15 cellular contexts compared by ENCODE assay signal in the genomic region with DNA sequence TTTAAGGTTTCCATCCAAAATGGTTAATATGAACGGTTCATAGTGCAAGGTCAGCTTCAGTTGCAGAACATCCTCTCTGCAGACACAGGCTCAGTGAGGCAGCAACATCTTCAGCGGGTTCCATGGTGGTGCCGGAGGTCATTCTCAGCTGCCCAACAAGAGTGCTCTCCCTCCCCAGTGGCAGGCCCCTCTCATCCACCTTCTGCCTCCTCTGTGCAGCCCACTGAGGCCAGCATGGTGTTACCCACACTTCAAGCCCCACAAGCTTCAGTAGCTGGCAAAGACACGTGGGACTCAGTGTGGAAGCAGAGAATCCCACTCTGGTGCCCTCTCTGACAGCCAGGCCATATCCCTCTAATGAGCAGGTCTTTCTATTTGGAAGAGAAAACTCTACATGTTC. TPM values are rescaled to one million over a fixed set of nuclear protein-coding genes. Genes with fewer than 3 reads are reported as not detected.
DNase-seq lines count a peak whose midpoint lies in the region; ATAC-seq and TF ChIP-seq lines count a peak whose summit lies in the region.
"Had no signal": no experiment of that assay in that cellular context is flagged by ENCODE, and none has a peak within 500 bp of the region (broad histone marks: within the 10 kb centered on the region; RNA-seq: fewer than 3 reads in every experiment).

No MANE protein-coding gene starts in this region.

- H3K4me3 Mint-ChIP-seq in nephron, result no peak overlapping the region
- H3K4me3 Mint-ChIP-seq: CD4-positive, alpha-beta T cell had no signal

- TF ChIP-seq CTCF in esophagus muscularis mucosa (IDR thresholded peaks at IDR 0.05) (no peak), nephron (IDR thresholded peaks at IDR 0.05; ENCODE audit: unreplicated experiment in 3 of 3) (no peak)

- WGBS in esophagus muscularis mucosa, result 93% methylated on average over 4 of the region's 4 CpGs

- peaks cover 0 to 16% (median 0%) of the 10 kb centered on the region in 4 donors for H3K27me3 ChIP-seq in esophagus muscularis mucosa

- H3K27ac ChIP-seq in esophagus muscularis mucosa (replicated peaks in 1 of 4), result peak overlapping the region in 3 of 4 donors; percentile 3 to 83 (median 53)
- H3K27ac ChIP-seq: 22Rv1, C4-2B, GM23248 had no signal

- no peaks in the 10 kb centered on the region for H3K36me3 Mint-ChIP-seq in nephron (ENCODE audit: low read depth)

- H3K36me3 ChIP-seq in esophagus muscularis mucosa, result no peaks in the 10 kb centered on the region

- TF ChIP-seq POLR2A in esophagus muscularis mucosa (IDR thresholded peaks at IDR 0.05; ENCODE audit: low read depth), result no peak

- H3K4me1 ChIP-seq in esophagus muscularis mucosa, result peaks cover 14 to 66% (median 51%) of the 10 kb centered on the region in 4 donors

- TF ChIP-seq EP300 in esophagus muscularis mucosa (IDR thresholded peaks at IDR 0.05), result no peak

- no peaks in the 10 kb centered on the region for H3K9me3 Mint-ChIP-seq in nephron
- H3K9me3 Mint-ChIP-seq: CD4-positive, alpha-beta T cell had no signal

- H3K27ac Mint-ChIP-seq in nephron, result peak overlapping the region; percentile 86 to 92 (median 89)
- H3K27ac Mint-ChIP-seq: CD4-positive, alpha-beta T cell had no signal

- H3K4me3 ChIP-seq in esophagus muscularis mucosa, result no peak overlapping the region
- H3K4me3 ChIP-seq: A549, GM23248 had no signal

- peaks cover 56% of the 10 kb centered on the region for H3K4me1 Mint-ChIP-seq in nephron

- DNase-seq in cardiac septum (ENCODE audit: low spot score), result peak; percentile 14
- no peak for DNase-seq in Right ventricle myocardium inferior (ENCODE audit: missing footprints)
- no peak for DNase-seq in esophagus muscularis mucosa (ENCODE audit: extremely low spot score)
- DNase-seq in sciatic nerve (ENCODE audit: low spot score), result no peak
- DNase-seq: AML-193; Caco-2; CD4-positive, alpha-beta T cell; GM23248; HCEC 1CT had no signal

- H3K27me3 Mint-ChIP-seq in nephron (ENCODE audit: low read depth), result peaks cover 11% of the 10 kb centered on the region

- ATAC-seq in Right ventricle myocardium inferior (no peak), sciatic nerve (no peak), HG02642 (IDR thresholded peaks at IDR 0.05; ENCODE audit: poor library complexity, unreplicated experiment) (no peak), HG03196 (IDR thresholded peaks at IDR 0.05; ENCODE audit: unreplicated experiment) (no peak)
- ATAC-seq: A549 had no signal

- no peaks in the 10 kb centered on the region for H3K9me3 ChIP-seq in esophagus muscularis mucosa
- H3K9me3 ChIP-seq: A549, Caco-2 had no signal

- intact Hi-C loops in cardiac septum (cut with DNase I), result no loop called here
- intact Hi-C loops in Right ventricle myocardium inferior (cut with DNase I), result no loop called here
- intact Hi-C loops in esophagus muscularis mucosa (cut with DNase I), result no loop called here
- intact Hi-C loops in sciatic nerve (cut with DNase I), result no loop called here

RNA-seq across cellular contexts. Expression of gene ARSI, which starts 4.1 kb away (rescaled TPM):
- 0.38 TPM for total RNA-seq in cardiac septum
- total RNA-seq in Right ventricle myocardium inferior, result 0.65 TPM
- 10 to 100 TPM in 3 of 4 donors, 1 to 10 TPM in 1; 5.8 to 20.6 (median 10.1) TPM for total RNA-seq in esophagus muscularis mucosa
- total RNA-seq in sciatic nerve, result 6.3 TPM

RNA-seq across cellular contexts. Expression of gene CAMK2A, which starts 17.2 kb away (rescaled TPM):
- 22.7 TPM for total RNA-seq in cardiac septum
- 17.0 TPM for total RNA-seq in Right ventricle myocardium inferior
- 1 to 10 TPM; 2.5 to 8.0 (median 3.8) TPM for total RNA-seq in esophagus muscularis mucosa
- total RNA-seq in sciatic nerve, result 2.5 TPM
- total RNA-seq: Caco-2 had no signal

RNA-seq across cellular contexts. Expression of gene TCOF1, which starts 50.7 kb away (rescaled TPM):
- total RNA-seq in cardiac septum (15.5 TPM), Right ventricle myocardium inferior (17.8 TPM), esophagus muscularis mucosa (10 to 100 TPM; 27.4 to 46.0 (median 36.3) TPM), sciatic nerve (30.0 TPM)
